In genomic region chr11:123227763-123228488, GRCh38 we compare ENCODE assay signal across 2 cellular contexts.
A peak's percentile ranks its signal among the peaks of the same experiment; 100 is the strongest.
TF ChIP-seq lines count a peak whose summit lies in the region.

No MANE protein-coding gene starts in this region.

TF ChIP-seq in HEK293T, 16 proteins besides CTCF, POLR2A, EP300 and RAD21:
- no peak for TF ChIP-seq LEF1 (IDR thresholded peaks at IDR 0.05; ENCODE audit: borderline replicate concordance)
- TF ChIP-seq, protein P1, sequence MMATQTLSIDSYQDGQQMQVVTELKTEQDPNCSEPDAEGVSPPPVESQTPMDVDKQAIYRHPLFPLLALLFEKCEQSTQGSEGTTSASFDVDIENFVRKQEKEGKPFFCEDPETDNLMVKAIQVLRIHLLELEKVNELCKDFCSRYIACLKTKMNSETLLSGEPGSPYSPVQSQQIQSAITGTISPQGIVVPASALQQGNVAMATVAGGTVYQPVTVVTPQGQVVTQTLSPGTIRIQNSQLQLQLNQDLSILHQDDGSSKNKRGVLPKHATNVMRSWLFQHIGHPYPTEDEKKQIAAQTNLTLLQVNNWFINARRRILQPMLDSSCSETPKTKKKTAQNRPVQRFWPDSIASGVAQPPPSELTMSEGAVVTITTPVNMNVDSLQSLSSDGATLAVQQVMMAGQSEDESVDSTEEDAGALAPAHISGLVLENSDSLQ (IDR thresholded peaks at IDR 0.05): peak; percentile 46

TF ChIP-seq in H1, 55 proteins besides CTCF, POLR2A, EP300 and RAD21:
- TF ChIP-seq CBX8 (IDR thresholded peaks at IDR 0.05; ENCODE audit: borderline replicate concordance, low read depth, low read length) (no peak), RBBP5 (IDR thresholded peaks at IDR 0.05; ENCODE audit: borderline replicate concordance, low read depth, low read length) (no peak), ASH2L (IDR thresholded peaks at IDR 0.05; ENCODE audit: low read length) (no peak), CHD2 (IDR thresholded peaks at IDR 0.05; ENCODE audit: low read length) (no peak), GABPA (IDR thresholded peaks at IDR 0.05; ENCODE audit: borderline replicate concordance, insufficient read depth, low read length) (no peak), CEBPB (IDR thresholded peaks at IDR 0.05; ENCODE audit: low read depth, low read length) (no peak), NANOG (IDR thresholded peaks at IDR 0.05; ENCODE audit: insufficient read depth, low read depth, low read length, poor library complexity, severe bottlenecking) (no peak), KDM1A (IDR thresholded peaks at IDR 0.05; ENCODE audit: borderline replicate concordance, low read length) (no peak), KDM4A (IDR thresholded peaks at IDR 0.05; ENCODE audit: low read depth, low read length, severe bottlenecking) (no peak), CBX5 (IDR thresholded peaks at IDR 0.05; ENCODE audit: low read depth, low read length) (no peak), EZH2 (IDR thresholded peaks at IDR 0.05; ENCODE audit: low read depth, low read length, severe bottlenecking) (no peak), RFX5 (IDR thresholded peaks at IDR 0.05; ENCODE audit: borderline replicate concordance, low read depth, low read length) (no peak), HDAC2 (IDR thresholded peaks at IDR 0.05; ENCODE audit: borderline replicate concordance in 1 of 2, low read depth in 2 of 2, low read length in 2 of 2) (no peak)
- TF ChIP-seq, protein P2, sequence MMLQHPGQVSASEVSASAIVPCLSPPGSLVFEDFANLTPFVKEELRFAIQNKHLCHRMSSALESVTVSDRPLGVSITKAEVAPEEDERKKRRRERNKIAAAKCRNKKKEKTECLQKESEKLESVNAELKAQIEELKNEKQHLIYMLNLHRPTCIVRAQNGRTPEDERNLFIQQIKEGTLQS (IDR thresholded peaks at IDR 0.05; ENCODE audit: insufficient read depth, low read depth, low read length): no peak
- TF ChIP-seq, protein P3, sequence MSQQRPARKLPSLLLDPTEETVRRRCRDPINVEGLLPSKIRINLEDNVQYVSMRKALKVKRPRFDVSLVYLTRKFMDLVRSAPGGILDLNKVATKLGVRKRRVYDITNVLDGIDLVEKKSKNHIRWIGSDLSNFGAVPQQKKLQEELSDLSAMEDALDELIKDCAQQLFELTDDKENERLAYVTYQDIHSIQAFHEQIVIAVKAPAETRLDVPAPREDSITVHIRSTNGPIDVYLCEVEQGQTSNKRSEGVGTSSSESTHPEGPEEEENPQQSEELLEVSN (IDR thresholded peaks at IDR 0.05): no peak
